ENCODE assay signal across 1 cellular context in genomic region chr7:156892821-156893706, GRCh38.
A peak's percentile ranks its signal among the peaks of the same experiment; 100 is the strongest.
TF ChIP-seq lines count a peak whose summit lies in the region.

LMBR1 (minus strand) TSS chr7:156893183; CDS start chr7:156892993, 190 bp downstream.

TF ChIP-seq in HepG2, 621 proteins besides CTCF, POLR2A, EP300 and RAD21 (continued from another document and continues in another):
- TF ChIP-seq ZNF841 (CRISPR knock-in tag; IDR thresholded peaks at IDR 0.05; ENCODE audit: borderline replicate concordance) (no peak), IKZF4 (CRISPR knock-in tag; IDR thresholded peaks at IDR 0.05; ENCODE audit: borderline replicate concordance, low read depth, not compliant biosample characterization) (no peak), ZNF720 (CRISPR knock-in tag; IDR thresholded peaks at IDR 0.05) (no peak), ZNF33B (CRISPR knock-in tag; IDR thresholded peaks at IDR 0.05) (no peak), ZNF567 (CRISPR knock-in tag; IDR thresholded peaks at IDR 0.05; ENCODE audit: borderline replicate concordance) (no peak), MYC (CRISPR knock-in tag; IDR thresholded peaks at IDR 0.05; ENCODE audit: borderline replicate concordance) (peak; percentile 82), ZKSCAN5 (CRISPR knock-in tag; IDR thresholded peaks at IDR 0.05) (no peak), ZNF670 (CRISPR knock-in tag; IDR thresholded peaks at IDR 0.05; ENCODE audit: borderline replicate concordance) (no peak), PAX8 (CRISPR knock-in tag; IDR thresholded peaks at IDR 0.05; ENCODE audit: borderline replicate concordance) (no peak), ONECUT2 (CRISPR knock-in tag; IDR thresholded peaks at IDR 0.05) (no peak), ZZZ3 (CRISPR knock-in tag; IDR thresholded peaks at IDR 0.05; ENCODE audit: borderline replicate concordance) (no peak), DMAP1 (CRISPR knock-in tag; IDR thresholded peaks at IDR 0.05) (peak; percentile 46; the same call in 1 of the 2 replicates), RARA (CRISPR knock-in tag; IDR thresholded peaks at IDR 0.05) (no peak), HNF1A (IDR thresholded peaks at IDR 0.05; ENCODE audit: low read depth) (no peak), HNF1A (CRISPR knock-in tag; IDR thresholded peaks at IDR 0.05; ENCODE audit: borderline replicate concordance) (no peak), NFE2L2 (IDR thresholded peaks at IDR 0.05; ENCODE audit: low read length) (no peak), TAF1 (CRISPR knock-in tag; IDR thresholded peaks at IDR 0.05) (peak; percentile 84), RBFOX2 (IDR thresholded peaks at IDR 0.05; ENCODE audit: low read depth, low read length) (peak; percentile 84), SCMH1 (CRISPR knock-in tag; IDR thresholded peaks at IDR 0.05; ENCODE audit: borderline replicate concordance) (no peak), CEBPB (IDR thresholded peaks at IDR 0.05; ENCODE audit: borderline replicate concordance, low read depth, low read length) (no peak), HNF4A (CRISPR knock-in tag; IDR thresholded peaks at IDR 0.05) (peak; percentile 32; the same call in 1 of the 2 replicates), BRF2 (CRISPR knock-in tag; IDR thresholded peaks at IDR 0.05) (0 out of 2 replicates have a peak, but pooled peaks have one; percentile 66), ZNF709 (CRISPR knock-in tag; IDR thresholded peaks at IDR 0.05) (no peak), THRA (CRISPR knock-in tag; IDR thresholded peaks at IDR 0.05; ENCODE audit: borderline replicate concordance) (no peak; the same call in 1 of the 2 replicates), TFDP1 (CRISPR knock-in tag; IDR thresholded peaks at IDR 0.05; ENCODE audit: borderline replicate concordance) (peak; percentile 17; the same call in 1 of the 2 replicates), ATRX (CRISPR knock-in tag; IDR thresholded peaks at IDR 0.05; ENCODE audit: borderline replicate concordance) (no peak), ZNF660 (CRISPR knock-in tag; IDR thresholded peaks at IDR 0.05; ENCODE audit: borderline replicate concordance, low read depth) (no peak), HDAC2 (CRISPR knock-in tag; IDR thresholded peaks at IDR 0.05) (no peak; the same call in 1 of the 2 replicates)
- TF ChIP-seq, protein P1, sequence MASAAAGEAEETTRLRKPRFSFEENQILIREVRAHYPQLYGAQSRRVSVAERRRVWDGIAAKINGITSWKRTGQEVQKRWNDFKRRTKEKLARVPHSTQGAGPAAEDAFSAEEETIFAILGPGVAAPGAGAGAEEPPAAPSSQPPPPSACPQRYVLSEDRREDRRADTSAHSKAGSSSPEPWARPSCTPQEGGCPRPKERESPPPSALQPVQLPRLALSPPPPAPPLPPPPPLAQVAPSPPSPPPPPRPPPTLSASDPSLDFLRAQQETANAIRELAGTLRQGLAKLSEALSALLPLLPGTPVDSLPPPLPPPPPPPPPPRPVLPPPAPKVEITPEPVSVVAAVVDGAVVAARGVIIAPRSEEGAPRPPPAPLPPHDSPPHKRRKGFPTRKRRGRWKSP (CRISPR knock-in tag; IDR thresholded peaks at IDR 0.05): peak; percentile 69; the same call in 1 of the 2 replicates
- TF ChIP-seq, protein P2, sequence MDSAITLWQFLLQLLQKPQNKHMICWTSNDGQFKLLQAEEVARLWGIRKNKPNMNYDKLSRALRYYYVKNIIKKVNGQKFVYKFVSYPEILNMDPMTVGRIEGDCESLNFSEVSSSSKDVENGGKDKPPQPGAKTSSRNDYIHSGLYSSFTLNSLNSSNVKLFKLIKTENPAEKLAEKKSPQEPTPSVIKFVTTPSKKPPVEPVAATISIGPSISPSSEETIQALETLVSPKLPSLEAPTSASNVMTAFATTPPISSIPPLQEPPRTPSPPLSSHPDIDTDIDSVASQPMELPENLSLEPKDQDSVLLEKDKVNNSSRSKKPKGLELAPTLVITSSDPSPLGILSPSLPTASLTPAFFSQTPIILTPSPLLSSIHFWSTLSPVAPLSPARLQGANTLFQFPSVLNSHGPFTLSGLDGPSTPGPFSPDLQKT (CRISPR knock-in tag; IDR thresholded peaks at IDR 0.05; ENCODE audit: borderline replicate concordance): no peak
- TF ChIP-seq, protein P3, sequence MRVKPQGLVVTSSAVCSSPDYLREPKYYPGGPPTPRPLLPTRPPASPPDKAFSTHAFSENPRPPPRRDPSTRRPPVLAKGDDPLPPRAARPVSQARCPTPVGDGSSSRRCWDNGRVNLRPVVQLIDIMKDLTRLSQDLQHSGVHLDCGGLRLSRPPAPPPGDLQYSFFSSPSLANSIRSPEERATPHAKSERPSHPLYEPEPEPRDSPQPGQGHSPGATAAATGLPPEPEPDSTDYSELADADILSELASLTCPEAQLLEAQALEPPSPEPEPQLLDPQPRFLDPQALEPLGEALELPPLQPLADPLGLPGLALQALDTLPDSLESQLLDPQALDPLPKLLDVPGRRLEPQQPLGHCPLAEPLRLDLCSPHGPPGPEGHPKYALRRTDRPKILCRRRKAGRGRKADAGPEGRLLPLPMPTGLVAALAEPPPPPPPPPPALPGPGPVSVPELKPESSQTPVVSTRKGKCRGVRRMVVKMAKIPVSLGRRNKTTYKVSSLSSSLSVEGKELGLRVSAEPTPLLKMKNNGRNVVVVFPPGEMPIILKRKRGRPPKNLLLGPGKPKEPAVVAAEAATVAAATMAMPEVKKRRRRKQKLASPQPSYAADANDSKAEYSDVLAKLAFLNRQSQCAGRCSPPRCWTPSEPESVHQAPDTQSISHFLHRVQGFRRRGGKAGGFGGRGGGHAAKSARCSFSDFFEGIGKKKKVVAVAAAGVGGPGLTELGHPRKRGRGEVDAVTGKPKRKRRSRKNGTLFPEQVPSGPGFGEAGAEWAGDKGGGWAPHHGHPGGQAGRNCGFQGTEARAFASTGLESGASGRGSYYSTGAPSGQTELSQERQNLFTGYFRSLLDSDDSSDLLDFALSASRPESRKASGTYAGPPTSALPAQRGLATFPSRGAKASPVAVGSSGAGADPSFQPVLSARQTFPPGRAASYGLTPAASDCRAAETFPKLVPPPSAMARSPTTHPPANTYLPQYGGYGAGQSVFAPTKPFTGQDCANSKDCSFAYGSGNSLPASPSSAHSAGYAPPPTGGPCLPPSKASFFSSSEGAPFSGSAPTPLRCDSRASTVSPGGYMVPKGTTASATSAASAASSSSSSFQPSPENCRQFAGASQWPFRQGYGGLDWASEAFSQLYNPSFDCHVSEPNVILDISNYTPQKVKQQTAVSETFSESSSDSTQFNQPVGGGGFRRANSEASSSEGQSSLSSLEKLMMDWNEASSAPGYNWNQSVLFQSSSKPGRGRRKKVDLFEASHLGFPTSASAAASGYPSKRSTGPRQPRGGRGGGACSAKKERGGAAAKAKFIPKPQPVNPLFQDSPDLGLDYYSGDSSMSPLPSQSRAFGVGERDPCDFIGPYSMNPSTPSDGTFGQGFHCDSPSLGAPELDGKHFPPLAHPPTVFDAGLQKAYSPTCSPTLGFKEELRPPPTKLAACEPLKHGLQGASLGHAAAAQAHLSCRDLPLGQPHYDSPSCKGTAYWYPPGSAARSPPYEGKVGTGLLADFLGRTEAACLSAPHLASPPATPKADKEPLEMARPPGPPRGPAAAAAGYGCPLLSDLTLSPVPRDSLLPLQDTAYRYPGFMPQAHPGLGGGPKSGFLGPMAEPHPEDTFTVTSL (CRISPR knock-in tag; IDR thresholded peaks at IDR 0.05; ENCODE audit: borderline replicate concordance): no peak
- TF ChIP-seq, protein P4, sequence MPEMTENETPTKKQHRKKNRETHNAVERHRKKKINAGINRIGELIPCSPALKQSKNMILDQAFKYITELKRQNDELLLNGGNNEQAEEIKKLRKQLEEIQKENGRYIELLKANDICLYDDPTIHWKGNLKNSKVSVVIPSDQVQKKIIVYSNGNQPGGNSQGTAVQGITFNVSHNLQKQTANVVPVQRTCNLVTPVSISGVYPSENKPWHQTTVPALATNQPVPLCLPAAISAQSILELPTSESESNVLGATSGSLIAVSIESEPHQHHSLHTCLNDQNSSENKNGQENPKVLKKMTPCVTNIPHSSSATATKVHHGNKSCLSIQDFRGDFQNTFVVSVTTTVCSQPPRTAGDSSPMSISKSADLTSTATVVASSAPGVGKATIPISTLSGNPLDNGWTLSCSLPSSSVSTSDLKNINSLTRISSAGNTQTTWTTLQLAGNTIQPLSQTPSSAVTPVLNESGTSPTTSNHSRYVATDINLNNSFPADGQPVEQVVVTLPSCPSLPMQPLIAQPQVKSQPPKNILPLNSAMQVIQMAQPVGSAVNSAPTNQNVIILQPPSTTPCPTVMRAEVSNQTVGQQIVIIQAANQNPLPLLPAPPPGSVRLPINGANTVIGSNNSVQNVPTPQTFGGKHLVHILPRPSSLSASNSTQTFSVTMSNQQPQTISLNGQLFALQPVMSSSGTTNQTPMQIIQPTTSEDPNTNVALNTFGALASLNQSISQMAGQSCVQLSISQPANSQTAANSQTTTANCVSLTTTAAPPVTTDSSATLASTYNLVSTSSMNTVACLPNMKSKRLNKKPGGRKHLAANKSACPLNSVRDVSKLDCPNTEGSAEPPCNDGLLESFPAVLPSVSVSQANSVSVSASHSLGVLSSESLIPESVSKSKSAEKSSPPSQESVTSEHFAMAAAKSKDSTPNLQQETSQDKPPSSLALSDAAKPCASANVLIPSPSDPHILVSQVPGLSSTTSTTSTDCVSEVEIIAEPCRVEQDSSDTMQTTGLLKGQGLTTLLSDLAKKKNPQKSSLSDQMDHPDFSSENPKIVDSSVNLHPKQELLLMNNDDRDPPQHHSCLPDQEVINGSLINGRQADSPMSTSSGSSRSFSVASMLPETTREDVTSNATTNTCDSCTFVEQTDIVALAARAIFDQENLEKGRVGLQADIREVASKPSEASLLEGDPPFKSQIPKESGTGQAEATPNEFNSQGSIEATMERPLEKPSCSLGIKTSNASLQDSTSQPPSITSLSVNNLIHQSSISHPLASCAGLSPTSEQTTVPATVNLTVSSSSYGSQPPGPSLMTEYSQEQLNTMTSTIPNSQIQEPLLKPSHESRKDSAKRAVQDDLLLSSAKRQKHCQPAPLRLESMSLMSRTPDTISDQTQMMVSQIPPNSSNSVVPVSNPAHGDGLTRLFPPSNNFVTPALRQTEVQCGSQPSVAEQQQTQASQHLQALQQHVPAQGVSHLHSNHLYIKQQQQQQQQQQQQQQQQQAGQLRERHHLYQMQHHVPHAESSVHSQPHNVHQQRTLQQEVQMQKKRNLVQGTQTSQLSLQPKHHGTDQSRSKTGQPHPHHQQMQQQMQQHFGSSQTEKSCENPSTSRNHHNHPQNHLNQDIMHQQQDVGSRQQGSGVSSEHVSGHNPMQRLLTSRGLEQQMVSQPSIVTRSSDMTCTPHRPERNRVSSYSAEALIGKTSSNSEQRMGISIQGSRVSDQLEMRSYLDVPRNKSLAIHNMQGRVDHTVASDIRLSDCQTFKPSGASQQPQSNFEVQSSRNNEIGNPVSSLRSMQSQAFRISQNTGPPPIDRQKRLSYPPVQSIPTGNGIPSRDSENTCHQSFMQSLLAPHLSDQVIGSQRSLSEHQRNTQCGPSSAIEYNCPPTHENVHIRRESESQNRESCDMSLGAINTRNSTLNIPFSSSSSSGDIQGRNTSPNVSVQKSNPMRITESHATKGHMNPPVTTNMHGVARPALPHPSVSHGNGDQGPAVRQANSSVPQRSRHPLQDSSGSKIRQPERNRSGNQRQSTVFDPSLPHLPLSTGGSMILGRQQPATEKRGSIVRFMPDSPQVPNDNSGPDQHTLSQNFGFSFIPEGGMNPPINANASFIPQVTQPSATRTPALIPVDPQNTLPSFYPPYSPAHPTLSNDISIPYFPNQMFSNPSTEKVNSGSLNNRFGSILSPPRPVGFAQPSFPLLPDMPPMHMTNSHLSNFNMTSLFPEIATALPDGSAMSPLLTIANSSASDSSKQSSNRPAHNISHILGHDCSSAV (CRISPR knock-in tag; IDR thresholded peaks at IDR 0.05; ENCODE audit: borderline replicate concordance): no peak
